In genomic region chr1:223010552-223011229, GRCh38 we compare ENCODE assay signal across 1 cellular context.
TF ChIP-seq lines count a peak whose summit lies in the region.

No MANE protein-coding gene starts in this region.

TF ChIP-seq in H1, 55 proteins besides CTCF, POLR2A, EP300 and RAD21 (continued from another document):
- peak; percentile 44; the same call in 1 of the 2 replicates for TF ChIP-seq ATF2 (IDR thresholded peaks at IDR 0.05; ENCODE audit: low read length)
